31 cellular contexts compared by ENCODE assay signal in the genomic region with DNA sequence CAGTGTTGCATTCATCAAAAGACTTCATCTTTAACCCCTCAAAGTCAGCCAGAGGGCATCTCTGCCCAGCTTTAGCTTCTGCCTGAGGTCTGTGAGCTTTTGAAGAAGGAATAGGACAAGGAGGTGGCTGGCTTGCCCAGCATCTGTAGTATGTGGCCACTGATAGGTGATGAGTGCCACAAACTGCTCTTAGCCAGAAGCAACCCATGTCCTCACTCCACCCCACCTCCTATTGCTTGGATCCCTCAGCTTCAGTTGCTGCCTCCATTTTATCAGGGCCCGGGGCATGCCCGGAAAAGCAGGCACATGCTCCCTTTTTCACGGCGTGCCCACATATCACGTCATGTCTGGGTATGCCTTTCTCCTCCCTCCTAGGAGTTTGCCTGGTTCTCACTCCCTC. TPM values are rescaled to one million over a fixed set of nuclear protein-coding genes. Genes with fewer than 3 reads are reported as not detected.
"Had no signal": no experiment of that assay in that cellular context is flagged by ENCODE, and none has a peak within 500 bp of the region (broad histone marks: within the 10 kb centered on the region; RNA-seq: fewer than 3 reads in every experiment).

No MANE protein-coding gene starts in this region.

- H3K27me3 ChIP-seq: colonic mucosa, dorsolateral prefrontal cortex, esophagus muscularis mucosa, hepatocyte, sigmoid colon, thyroid gland, upper lobe of right lung had no signal

- ATAC-seq: activated T-cell treated with anti-CD3 and anti-CD28 coated beads, Interleukin-2, amount 50 U/mL, for 72 hours; effector memory CD8-positive, alpha-beta T cell; left ventricle myocardium superior; upper lobe of right lung had no signal

- H3K9me3 Mint-ChIP-seq: activated CD4-positive, alpha-beta memory T cell treated with anti-CD3 and anti-CD28 coated beads, Interleukin-2, amount 10 ng/mL, durations not matched to agents 7 days and 5 days; activated naive CD4-positive, alpha-beta T cell treated with anti-CD3 and anti-CD28 coated beads, Interleukin-2, amount 10 ng/mL, durations not matched to agents 7 days and 5 days; activated T-cell treated with anti-CD3 and anti-CD28 coated beads, Interleukin-2, amount 50 U/mL, for 72 hours; brain; effector memory CD8-positive, alpha-beta T cell; immature natural killer cell; T-helper 1 cell treated with Interleukin-12 subunit alpha and Interleukin-12 subunit beta and Interleukin-4 antibody, amounts not matched to agents 30 μg/mL and 1 μg/mL, for 36 hours had no signal

- H3K4me1 ChIP-seq: colonic mucosa, upper lobe of right lung had no signal

- DNase-seq: activated CD4-positive, alpha-beta memory T cell treated with anti-CD3 and anti-CD28 coated beads, Interleukin-2, amount 10 ng/mL, durations not matched to agents 7 days and 5 days; activated CD4-positive, alpha-beta T cell treated with anti-CD3 and anti-CD28 coated beads for 4 hours; activated CD4-positive, CD25-positive, alpha-beta regulatory T cell; activated effector memory CD4-positive, alpha-beta T cell treated with anti-CD3 and anti-CD28 coated beads, Interleukin-2, amount 50 U/mL, for 16 hours; activated naive CD4-positive, alpha-beta T cell treated with anti-CD3 and anti-CD28 coated beads, Interleukin-2, amount 10 ng/mL, durations not matched to agents 7 days and 5 days; activated T-cell treated with anti-CD3 and anti-CD28 coated beads, Interleukin-2, amount 50 U/mL, for 72 hours; aorta; central memory CD4-positive, alpha-beta T cell; colonic mucosa; dorsolateral prefrontal cortex; effector memory CD8-positive, alpha-beta T cell; glutamatergic neuron; immature natural killer cell; kidney glomerular epithelial cell; left ventricle myocardium superior; mammary epithelial cell; midbrain; nucleus accumbens; sigmoid colon; stimulated activated CD4-positive, alpha-beta T cell treated with anti-CD3 and anti-CD28 coated beads, Interleukin-15, amount 100 ng/mL, for 24 hours; stimulated activated naive CD4-positive, alpha-beta T cell treated with Interleukin-2 at 50 U/mL for 16 hours; substantia nigra; thyroid gland; upper lobe of right lung had no signal

- H3K27ac Mint-ChIP-seq: activated CD4-positive, alpha-beta memory T cell treated with anti-CD3 and anti-CD28 coated beads, Interleukin-2, amount 10 ng/mL, durations not matched to agents 7 days and 5 days; activated naive CD4-positive, alpha-beta T cell treated with anti-CD3 and anti-CD28 coated beads, Interleukin-2, amount 10 ng/mL, durations not matched to agents 7 days and 5 days; effector memory CD8-positive, alpha-beta T cell; T-helper 1 cell treated with Interleukin-12 subunit alpha and Interleukin-12 subunit beta and Interleukin-4 antibody, amounts not matched to agents 30 μg/mL and 1 μg/mL, for 36 hours had no signal

- H3K4me3 Mint-ChIP-seq: activated CD4-positive, alpha-beta memory T cell treated with anti-CD3 and anti-CD28 coated beads, Interleukin-2, amount 10 ng/mL, durations not matched to agents 7 days and 5 days; activated naive CD4-positive, alpha-beta T cell treated with anti-CD3 and anti-CD28 coated beads, Interleukin-2, amount 10 ng/mL, durations not matched to agents 7 days and 5 days; activated T-cell treated with anti-CD3 and anti-CD28 coated beads, Interleukin-2, amount 50 U/mL, for 72 hours; brain; effector memory CD8-positive, alpha-beta T cell; immature natural killer cell; T-helper 1 cell treated with Interleukin-12 subunit alpha and Interleukin-12 subunit beta and Interleukin-4 antibody, amounts not matched to agents 30 μg/mL and 1 μg/mL, for 36 hours had no signal

- H3K4me3 ChIP-seq: colonic mucosa, dorsolateral prefrontal cortex, esophagus muscularis mucosa, hepatocyte, sigmoid colon, smooth muscle cell, thyroid gland, upper lobe of right lung had no signal

- H3K27me3 Mint-ChIP-seq: activated CD4-positive, alpha-beta memory T cell treated with anti-CD3 and anti-CD28 coated beads, Interleukin-2, amount 10 ng/mL, durations not matched to agents 7 days and 5 days; activated naive CD4-positive, alpha-beta T cell treated with anti-CD3 and anti-CD28 coated beads, Interleukin-2, amount 10 ng/mL, durations not matched to agents 7 days and 5 days; brain; effector memory CD8-positive, alpha-beta T cell had no signal

- H3K9me3 ChIP-seq: colonic mucosa, esophagus muscularis mucosa, sigmoid colon, thyroid gland, upper lobe of right lung had no signal

- H3K27ac ChIP-seq: colonic mucosa, esophagus muscularis mucosa, thyroid gland, upper lobe of right lung had no signal

RNA-seq across cellular contexts. Expression of gene EFCAB8, which starts 11.9 kb away (rescaled TPM):
- total RNA-seq: frontal cortex, left ventricle myocardium superior had no signal
- polyA plus RNA-seq: hepatocyte, mammary epithelial cell, neural cell had no signal
